20 cellular contexts compared by ENCODE assay signal in the genomic region with DNA sequence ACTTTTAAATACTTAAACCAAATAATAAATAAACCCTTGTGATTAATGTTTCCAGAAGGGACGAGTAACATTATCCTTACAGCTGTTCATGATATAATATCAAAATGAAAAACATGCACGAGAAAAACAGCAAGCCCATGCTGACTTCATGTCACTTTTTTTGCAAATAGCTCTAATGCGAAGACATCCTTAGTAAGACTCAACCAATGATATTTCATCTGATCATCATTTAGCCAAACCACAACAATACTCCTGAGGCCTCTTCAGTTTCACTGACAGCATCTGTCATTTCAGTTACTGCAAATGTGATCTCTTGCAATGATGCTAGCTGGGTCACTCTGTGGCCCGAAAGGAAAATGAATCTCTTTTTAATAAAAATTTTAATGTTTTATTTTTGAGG.
DNase-seq lines count a peak whose midpoint lies in the region; ATAC-seq and TF ChIP-seq lines count a peak whose summit lies in the region.
"Had no signal": no experiment of that assay in that cellular context is flagged by ENCODE, and none has a peak within 500 bp of the region (broad histone marks: within the 10 kb centered on the region; RNA-seq: fewer than 3 reads in every experiment).

No MANE protein-coding gene starts in this region.

- H3K4me2 ChIP-seq in BLaER1 (peak overlapping the region; percentile 79), KMS-11 (peak overlapping the region; percentile 65)

- H3K79me2 ChIP-seq in KMS-11 (ENCODE audit: insufficient read depth, low read depth): no peaks in the 10 kb centered on the region

- H4K20me1 ChIP-seq in BLaER1 (no peaks in the 10 kb centered on the region), KMS-11 (ENCODE audit: insufficient read depth) (no peaks in the 10 kb centered on the region)

- H3K27ac ChIP-seq in BLaER1: no peak overlapping the region
- peak overlapping the region; percentile 57 for H3K27ac ChIP-seq in KMS-11
- no peak overlapping the region for H3K27ac ChIP-seq in tibial artery
- H3K27ac ChIP-seq: C4-2B had no signal

- no peak overlapping the region for H3K4me3 ChIP-seq in BLaER1
- H3K4me3 ChIP-seq in KMS-11 (IDR thresholded peaks at IDR 0.05; ENCODE audit: insufficient read depth, low read depth, low read length): no peak overlapping the region
- H3K4me3 ChIP-seq in fibroblast of mammary gland (ENCODE audit: control insufficient read depth, low read depth, low read length): no peak overlapping the region
- no peak overlapping the region for H3K4me3 ChIP-seq in tibial artery
- H3K4me3 ChIP-seq: MG63 had no signal

- intact Hi-C loops in tibial artery (cut with DNase I; ENCODE audit: low total_unique reads): no loop called here

- DNase-seq in NCI-H524 (lab: John Stamatoyannopoulos, UW): peak; percentile 49 to 80
- peak; percentile 24 for DNase-seq in fibroblast of mammary gland (ENCODE audit: low read depth)
- no peak for DNase-seq in stimulated activated CD8-positive, alpha-beta memory T cell treated with anti-CD3 and anti-CD28 coated beads, Interleukin-4, amount 100 ng/mL, for 48 hours
- no peak for DNase-seq in tibial artery
- DNase-seq: DMS79 treated with DMSO at 0.1 percent for 48 hours, H7, HFFc6, Karpas-422, MG63, NCI-H1092, NCI-H1436 treated with DMSO at 0.1 percent for 48 hours, NCI-H2081, NCI-H226, NCI-H526 had no signal

- H2AFZ ChIP-seq in KMS-11 (ENCODE audit: low read depth): no peak overlapping the region

- H3K27me3 ChIP-seq in BLaER1: no peaks in the 10 kb centered on the region
- H3K27me3 ChIP-seq in KMS-11 (ENCODE audit: insufficient read depth, low read depth): no peaks in the 10 kb centered on the region
- H3K27me3 ChIP-seq in tibial artery: no peaks in the 10 kb centered on the region
- H3K27me3 ChIP-seq: MG63 had no signal

- H3K4me1 ChIP-seq in BLaER1 (peaks cover 79% of the 10 kb centered on the region), KMS-11 (ENCODE audit: low read depth, poor library complexity, severe bottlenecking) (peaks cover 73% of the 10 kb centered on the region), tibial artery (peaks cover 0 to 12% (median 6%) of the 10 kb centered on the region in 4 donors)

- H3K9me3 ChIP-seq in BLaER1: no peaks in the 10 kb centered on the region
- no peaks in the 10 kb centered on the region for H3K9me3 ChIP-seq in tibial artery
- H3K9me3 ChIP-seq: MG63 had no signal

- H3K9ac ChIP-seq in BLaER1: no peak overlapping the region
- H3K9ac ChIP-seq in KMS-11: no peak overlapping the region; the same call in 1 of the 2 replicates

- TF ChIP-seq CTCF in KMS-11 (conservative IDR thresholded peaks at IDR 0.05; ENCODE audit: low read depth, low read length) (no peak), fibroblast of mammary gland (conservative IDR thresholded peaks at IDR 0.05; ENCODE audit: control insufficient read depth, insufficient read depth, low read depth, low read length) (no peak), tibial artery (IDR thresholded peaks at IDR 0.05) (no peak)

- no peak for ATAC-seq in HG03097 (IDR thresholded peaks at IDR 0.05; ENCODE audit: low FRiP score, unreplicated experiment)
- ATAC-seq: HepG2, Right ventricle myocardium inferior had no signal

- no peaks in the 10 kb centered on the region for H3K36me3 ChIP-seq in BLaER1
- H3K36me3 ChIP-seq in KMS-11 (ENCODE audit: insufficient read depth): no peaks in the 10 kb centered on the region
- H3K36me3 ChIP-seq in tibial artery: no peaks in the 10 kb centered on the region
- H3K36me3 ChIP-seq: MG63 had no signal

Comparison
In these comparisons a context has a peak if more than half of its experiments do, and no peak if none do; other contexts are left out.
1. DNase-seq: peak in NCI-H524 (2 of 2) and fibroblast of mammary gland (single experiment); none in stimulated activated CD8-positive, alpha-beta memory T cell treated with anti-CD3 and anti-CD28 coated beads, Interleukin-4, amount 100 ng/mL, for 48 hours (single experiment) and tibial artery (0 of 2).